11 cellular contexts compared by ENCODE assay signal in the genomic region with DNA sequence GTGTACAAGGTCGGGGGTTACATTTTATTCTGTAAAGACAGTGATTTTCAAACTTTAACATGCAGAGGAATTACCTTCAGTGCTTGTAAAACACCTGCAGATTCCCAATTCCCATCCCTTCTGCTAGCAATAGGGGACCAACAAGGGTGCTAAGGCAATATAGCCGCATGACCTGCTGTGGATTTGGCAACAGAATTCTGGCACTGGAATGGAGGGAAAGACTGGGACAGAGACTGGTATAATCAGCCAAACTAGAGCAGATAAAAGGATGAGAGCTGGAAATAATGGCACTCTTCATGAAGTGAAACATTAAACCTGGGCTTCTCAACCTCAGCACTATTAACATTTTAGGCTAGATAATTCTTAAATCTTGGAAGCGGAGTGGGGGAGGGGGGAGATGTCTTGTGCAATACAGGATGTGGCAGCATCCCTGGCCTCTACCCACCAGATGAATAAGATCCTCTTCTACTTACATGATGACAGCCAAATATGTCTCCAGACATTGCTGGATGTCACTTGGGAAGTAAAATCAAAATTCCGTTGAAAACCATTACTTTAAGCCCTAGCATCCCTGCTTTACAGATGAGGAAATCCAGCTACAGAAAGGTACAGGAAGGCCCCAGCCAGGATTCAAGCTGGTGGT. TPM values are rescaled to one million over a fixed set of nuclear protein-coding genes. Genes with fewer than 3 reads are reported as not detected.
DNase-seq lines count a peak whose midpoint lies in the region; ATAC-seq, FAIRE-seq and TF ChIP-seq lines count a peak whose summit lies in the region.
"Had no signal": no experiment of that assay in that cellular context is flagged by ENCODE, and none has a peak within 500 bp of the region (broad histone marks: within the 10 kb centered on the region; RNA-seq: fewer than 3 reads in every experiment).

No MANE protein-coding gene starts in this region.

- no peak for ATAC-seq in HepG2
- no peak for ATAC-seq in right lobe of liver
- ATAC-seq in stimulated activated memory B cell treated with anti-CD40 and anti-IgM and Interleukin-4, amounts not matched to agents 10 μg/mL and 1 μg/mL and 100 μg/mL, for 72 hours, result no peak

- no peaks in the 10 kb centered on the region; a peak in 1 of 5 replicates for H3K27me3 ChIP-seq in HepG2 (ENCODE audit: control insufficient read depth in 1 of 2, insufficient read depth in 2 of 2, low read length in 2 of 2)
- no peaks in the 10 kb centered on the region for H3K27me3 ChIP-seq in right lobe of liver
- H3K27me3 ChIP-seq in kidney epithelial cell (ENCODE audit: control insufficient read depth, insufficient read depth, low read length), result no peaks in the 10 kb centered on the region
- peaks cover 10% of the 10 kb centered on the region for H3K27me3 ChIP-seq in suprapubic skin

- peaks cover 14% of the 10 kb centered on the region for H3K4me1 Mint-ChIP-seq in stimulated activated memory B cell treated with anti-CD40 and anti-IgM and Interleukin-4, amounts not matched to agents 10 μg/mL and 1 μg/mL and 100 μg/mL, for 72 hours

- H3K27me3 Mint-ChIP-seq in stimulated activated memory B cell treated with anti-CD40 and anti-IgM and Interleukin-4, amounts not matched to agents 10 μg/mL and 1 μg/mL and 100 μg/mL, for 72 hours, result peaks cover 63% of the 10 kb centered on the region

- BruUV-seq in HepG2 (replicated peaks; lab: Mats Ljungman, UMichigan), result TSS peak; percentile 36

- TF ChIP-seq CTCF in HepG2 (CRISPR knock-in tag; IDR thresholded peaks at IDR 0.05) (no peak), right lobe of liver (IDR thresholded peaks at IDR 0.05) (no peak), astrocyte of the cerebellum (IDR thresholded peaks at IDR 0.05; ENCODE audit: low read depth, low read length, missing control alignments) (no peak), kidney epithelial cell (IDR thresholded peaks at IDR 0.05; ENCODE audit: insufficient read depth, low read length, poor library complexity, severe bottlenecking) (no peak), suprapubic skin (IDR thresholded peaks at IDR 0.05) (no peak)

- POLR2A ChIA-PET in HepG2 (lab: Yijun Ruan, JAX), result interaction anchor here (5.6 to 8.0 kb wide), 4 partner anchors 10 to 42 kb away, joined by 47 to 126 read pairs (median 101); no protein-coding TSS in a partner anchor

- peak overlapping the region; percentile 36 for H3K27ac ChIP-seq in HepG2 (ENCODE audit: extremely low read length, insufficient read depth, low read length)
- no peak overlapping the region for H3K27ac ChIP-seq in right lobe of liver
- H3K27ac ChIP-seq in suprapubic skin, result no peak overlapping the region

- TF ChIP-seq POLR2A in HepG2 (IDR thresholded peaks at IDR 0.05; ENCODE audit: insufficient read depth in 1 of 2, low read depth in 2 of 2, low read length in 2 of 2) (peak in 1 of 2 experiments; percentile 16; a peak in 1 of 4 replicates), right lobe of liver (IDR thresholded peaks at IDR 0.05) (no peak), suprapubic skin (IDR thresholded peaks at IDR 0.05) (no peak)

- no peak overlapping the region for H3K4me3 Mint-ChIP-seq in stimulated activated memory B cell treated with anti-CD40 and anti-IgM and Interleukin-4, amounts not matched to agents 10 μg/mL and 1 μg/mL and 100 μg/mL, for 72 hours

- H3K4me1 ChIP-seq in HepG2 (ENCODE audit: insufficient read depth, low read length), result peaks cover 83% of the 10 kb centered on the region
- H3K4me1 ChIP-seq in right lobe of liver, result peaks cover 0 to 8% (median 0%) of the 10 kb centered on the region in 4 donors
- H3K4me1 ChIP-seq in suprapubic skin, result peaks cover 15% of the 10 kb centered on the region

- TF ChIP-seq EP300 in HepG2 (IDR thresholded peaks at IDR 0.05; ENCODE audit: low read depth in 2 of 2, low read length in 2 of 2), result no peak
- no peak for TF ChIP-seq EP300 in HepG2 (CRISPR knock-in tag; IDR thresholded peaks at IDR 0.05; ENCODE audit: borderline replicate concordance)
- TF ChIP-seq EP300 in suprapubic skin (IDR thresholded peaks at IDR 0.05), result no peak

- peak overlapping the region; percentile 71 to 91 (median 84) for H3K4me3 ChIP-seq in HepG2 (replicated peaks in 1 of 3; ENCODE audit: insufficient read depth in 1 of 3, low read depth in 2 of 3, low read length in 3 of 3)
- H3K4me3 ChIP-seq in right lobe of liver, result no peak overlapping the region
- H3K4me3 ChIP-seq in astrocyte of the cerebellum (ENCODE audit: low read depth, low read length), result peak overlapping the region; percentile 76
- H3K4me3 ChIP-seq in kidney epithelial cell (ENCODE audit: low read depth, low read length), result peak overlapping the region; percentile 74
- H3K4me3 ChIP-seq in suprapubic skin, result no peak overlapping the region

- peak overlapping the region; percentile 67 for H3K9ac ChIP-seq in HepG2 (ENCODE audit: insufficient read depth, low read depth, low read length)

- peaks cover 24% of the 10 kb centered on the region for H4K20me1 ChIP-seq in HepG2 (ENCODE audit: insufficient read depth, low read length)

- WGBS in HepG2 (ENCODE audit: low lambda C conversion rate), result 51% methylated on average over 4 of the region's 4 CpGs
- WGBS in right lobe of liver (ENCODE audit: insufficient coverage, low coverage, low lambda C conversion rate, missing lambda C conversion rate), result 41% methylated on average over 3 of the region's 4 CpGs
- WGBS in suprapubic skin, result 77% methylated on average over 4 of the region's 4 CpGs

- H3K4me2 ChIP-seq in HepG2 (ENCODE audit: low read depth, low read length), result peak overlapping the region; percentile 96

- in situ Hi-C loops in HepG2 (cut with HindIII; ENCODE audit: extremely low pct_ligation_motif_present, low pct_unique_long_range_greater_than_20kb), result loop anchor here (10.0 kb wide), 1 partner anchor 46 kb away; no protein-coding TSS in a partner anchor
- in situ Hi-C loops in astrocyte of the cerebellum (cut with HindIII; ENCODE audit: low sequenced_read_pairs), result no loop called here

- H2AFZ ChIP-seq in HepG2 (ENCODE audit: low read length), result no peak overlapping the region

- no peak for TF ChIP-seq RAD21 in HepG2 (CRISPR knock-in tag; IDR thresholded peaks at IDR 0.05)

- peaks cover 84% of the 10 kb centered on the region for H3K79me2 ChIP-seq in HepG2 (ENCODE audit: insufficient read depth, low read length)

- no peaks in the 10 kb centered on the region for H3K9me3 Mint-ChIP-seq in stimulated activated memory B cell treated with anti-CD40 and anti-IgM and Interleukin-4, amounts not matched to agents 10 μg/mL and 1 μg/mL and 100 μg/mL, for 72 hours

- CTCF ChIA-PET in HepG2 (lab: Yijun Ruan, JAX; ENCODE audit: low intra/inter-chr PET ratio, low total read pairs), result interaction anchor here (3.1 kb wide), 1 partner anchor 50 kb away, joined by 18 read pairs; no protein-coding TSS in a partner anchor

- DNase-seq in HepG2 (ENCODE audit: low spot score), result no peak
- no peak for DNase-seq in right lobe of liver
- DNase-seq in astrocyte of the cerebellum (ENCODE audit: low read depth), result no peak
- DNase-seq in kidney epithelial cell (ENCODE audit: low read depth), result no peak
- no peak for DNase-seq in NCI-H82 (lab: John Stamatoyannopoulos, UW)
- no peak for DNase-seq in suprapubic skin (ENCODE audit: low spot score in 2 of 2)
- no peak for DNase-seq in activated effector memory CD4-positive, alpha-beta T cell treated with anti-CD3 and anti-CD28 coated beads, Interleukin-2, amount 50 U/mL, for 16 hours
- DNase-seq: activated naive CD4-positive, alpha-beta T cell treated with Interleukin-2 at 50 U/mL for 16 hours; head of caudate nucleus; NCI-H1436 had no signal

- peak; percentile 48 for FAIRE-seq in HepG2 (lab: Jason Lieb, UNC)

- H3K36me3 ChIP-seq in HepG2 (replicated peaks in 1 of 2; ENCODE audit: control insufficient read depth in 1 of 2, insufficient read depth in 2 of 2, low read length in 2 of 2), result peaks cover 2 to 9% of the 10 kb centered on the region in 2 experiments
- no peaks in the 10 kb centered on the region for H3K36me3 ChIP-seq in right lobe of liver
- H3K36me3 ChIP-seq in kidney epithelial cell (ENCODE audit: control insufficient read depth, insufficient read depth, low read length), result no peaks in the 10 kb centered on the region
- no peaks in the 10 kb centered on the region for H3K36me3 ChIP-seq in suprapubic skin

- intact Hi-C loops in HepG2 (cut with micrococcal nuclease; ENCODE audit: unreplicated experiment) (loop anchor here (1.0 to 2.0 kb wide), 2 partner anchors 14 to 95 kb away; no protein-coding TSS in a partner anchor), right lobe of liver (cut with DNase I) (no loop called here)

- H3K36me3 Mint-ChIP-seq in stimulated activated memory B cell treated with anti-CD40 and anti-IgM and Interleukin-4, amounts not matched to agents 10 μg/mL and 1 μg/mL and 100 μg/mL, for 72 hours, result no peaks in the 10 kb centered on the region

- H3K9me3 ChIP-seq in HepG2 (ENCODE audit: low read length), result no peaks in the 10 kb centered on the region
- no peaks in the 10 kb centered on the region for H3K9me3 ChIP-seq in right lobe of liver
- no peaks in the 10 kb centered on the region for H3K9me3 ChIP-seq in suprapubic skin

- no peak overlapping the region for H3K27ac Mint-ChIP-seq in stimulated activated memory B cell treated with anti-CD40 and anti-IgM and Interleukin-4, amounts not matched to agents 10 μg/mL and 1 μg/mL and 100 μg/mL, for 72 hours

RNA-seq across cellular contexts. Expression of gene EVA1A, which starts 1.8 kb away (rescaled TPM):
- total RNA-seq in HepG2 (2016; rRNA removed; fragmentation: Illumina TruSeq; extraction: Trizol), result 55.9 and 57.8 TPM in 2 replicates
- 25.1 and 29.0 TPM in 2 replicates for total RNA-seq in HepG2 (2016; cell fraction: cytosol; rRNA removed; fragmentation: Illumina TruSeq; extraction: Trizol; ENCODE audit: low read depth)
- total RNA-seq in HepG2 (2016; cell fraction: insoluble cytoplasmic fraction; rRNA removed; fragmentation: Illumina TruSeq; extraction: Trizol), result 52.7 and 57.5 TPM in 2 replicates
- total RNA-seq in HepG2 (2016; cell fraction: membrane; rRNA removed; fragmentation: Illumina TruSeq; extraction: Trizol), result 48.2 and 58.4 TPM in 2 replicates
- total RNA-seq in HepG2 (2016; cell fraction: nucleus; rRNA removed; fragmentation: Illumina TruSeq; extraction: Trizol), result 46.1 and 58.2 TPM in 2 replicates
- polyA plus RNA-seq in HepG2 (2011; rRNA removed), result 57.5 and 65.4 TPM in 2 replicates
- polyA plus RNA-seq in HepG2 (2011; cell fraction: cytosol; rRNA removed), result 53.6 and 68.8 TPM in 2 replicates
- polyA plus RNA-seq in HepG2 (2011; cell fraction: nucleus; rRNA removed), result 77.6 and 80.4 TPM in 2 replicates
- polyA plus RNA-seq in HepG2 (2012), result 44.8 and 48.8 TPM in 2 replicates
- polyA plus RNA-seq in HepG2 (2016; cell fraction: cytosol; fragmentation: Illumina TruSeq; extraction: Trizol; ENCODE audit: low read depth), result 23.6 and 36.8 TPM in 2 replicates
- 46.2 and 49.2 TPM in 2 replicates for polyA plus RNA-seq in HepG2 (2016; cell fraction: insoluble cytoplasmic fraction; fragmentation: Illumina TruSeq; extraction: Trizol; ENCODE audit: low read depth)
- polyA plus RNA-seq in HepG2 (2016; cell fraction: membrane; fragmentation: Illumina TruSeq; extraction: Trizol; ENCODE audit: low read depth), result 37.8 and 44.2 TPM in 2 replicates
- 60.9 and 62.0 TPM in 2 replicates for polyA plus RNA-seq in HepG2 (2016; cell fraction: nucleus; fragmentation: Illumina TruSeq; extraction: Trizol; ENCODE audit: insufficient read depth, low read depth)
- 186 TPM in 1 of 2 replicates, not detected in the other for polyA minus RNA-seq in HepG2 (2011; rRNA and poly(A)+ RNA removed; ENCODE audit: low replicate concordance)
- 51.4 TPM in 2 replicates for polyA minus RNA-seq in HepG2 (2011; cell fraction: cytosol; rRNA and poly(A)+ RNA removed)
- polyA minus RNA-seq in HepG2 (2011; cell fraction: nucleus; rRNA and poly(A)+ RNA removed), result 70.1 and 71.3 TPM in 2 replicates
- total RNA-seq in right lobe of liver, result 100 to 1,000 TPM in 2 of 6 experiments, 10 to 100 TPM in 4; 30.6 to 125 (median 74.5) TPM
- 112 and 144 TPM in 2 replicates for total RNA-seq in kidney epithelial cell
- total RNA-seq in suprapubic skin, result 10 to 100 TPM in 1 of 4 donors, 1 to 10 TPM in 3; 5.7 to 11.4 (median 7.9) TPM

Comparison
In these comparisons a context has a peak if more than half of its experiments do, and no peak if none do; other contexts are left out.
1. H3K4me3 ChIP-seq: peak in HepG2 (3 of 3), astrocyte of the cerebellum (single experiment) and kidney epithelial cell (single experiment); none in right lobe of liver (0 of 3) and suprapubic skin (single experiment).